8 cellular contexts compared by ENCODE assay signal in genomic region chr7:50632561-50633413, GRCh38.
DNase-seq lines count a peak whose midpoint lies in the region; ATAC-seq, FAIRE-seq and TF ChIP-seq lines count a peak whose summit lies in the region.

No MANE protein-coding gene starts in this region.

- no peaks in the 10 kb centered on the region for H3K36me3 ChIP-seq in A673 (ENCODE audit: insufficient read depth, low read length, poor library complexity, severe bottlenecking)
- H3K36me3 ChIP-seq in osteoblast (ENCODE audit: insufficient read depth, low read length) = no peaks in the 10 kb centered on the region

- no peak for TF ChIP-seq POLR2A in GM12891 (IDR thresholded peaks at IDR 0.05; ENCODE audit: low read depth, low read length)

- ATAC-seq in HG02852 (IDR thresholded peaks at IDR 0.05; ENCODE audit: unreplicated experiment) = peak; percentile 88
- peak; percentile 84 for ATAC-seq in activated CD8-positive, alpha-beta T cell treated with anti-CD3 and anti-CD28 coated beads, Interleukin-2, amount 10 ng/mL, durations not matched to agents 7 days and 5 days

- H3K36me3 Mint-ChIP-seq in activated CD8-positive, alpha-beta T cell treated with anti-CD3 and anti-CD28 coated beads, Interleukin-2, amount 10 ng/mL, durations not matched to agents 7 days and 5 days (ENCODE audit: low read depth) = peaks cover 9% of the 10 kb centered on the region

- H3K9me3 ChIP-seq in A673 (ENCODE audit: low read depth, low read length, poor library complexity, severe bottlenecking) = no peaks in the 10 kb centered on the region
- H3K9me3 ChIP-seq in osteoblast (ENCODE audit: low read depth, low read length) = no peaks in the 10 kb centered on the region

- peaks cover 35% of the 10 kb centered on the region for H4K20me1 ChIP-seq in osteoblast (ENCODE audit: insufficient read depth, low read length)

- H3K4me1 Mint-ChIP-seq in activated CD8-positive, alpha-beta T cell treated with anti-CD3 and anti-CD28 coated beads, Interleukin-2, amount 10 ng/mL, durations not matched to agents 7 days and 5 days (ENCODE audit: low read depth) = peaks cover 6% of the 10 kb centered on the region

- CTCF ChIA-PET in A673 (lab: Charles Lee) = no interaction called here
- CTCF ChIA-PET in activated CD8-positive, alpha-beta T cell treated with anti-CD3 and anti-CD28 coated beads, Interleukin-2, amount 10 ng/mL, durations not matched to agents 7 days and 5 days (lab: Charles Lee) = interaction anchor here (0.6 to 10.6 kb wide), 37 partner anchors 9 to 540 kb away, joined by 3 to 84 read pairs (median 4); no protein-coding TSS in a partner anchor

- no peaks in the 10 kb centered on the region for H3K27me3 ChIP-seq in A673 (replicated peaks; ENCODE audit: insufficient read depth, low read depth, low read length, poor library complexity)
- no peaks in the 10 kb centered on the region for H3K27me3 ChIP-seq in osteoblast (ENCODE audit: insufficient read depth, low read length)

- intact Hi-C loops in A673 (cut with micrococcal nuclease; ENCODE audit: unreplicated experiment) = loop anchor here (1.0 to 2.0 kb wide), 2 partner anchors 164 to 540 kb away; partner anchors contain the start of gene ZPBP

- POLR2A ChIA-PET in A673 (lab: Charles Lee; ENCODE audit: low non-redundant PET) = no interaction called here
- POLR2A ChIA-PET in activated CD8-positive, alpha-beta T cell treated with anti-CD3 and anti-CD28 coated beads, Interleukin-2, amount 10 ng/mL, durations not matched to agents 7 days and 5 days (lab: Charles Lee) = no interaction called here

- H3K27ac Mint-ChIP-seq in activated CD8-positive, alpha-beta T cell treated with anti-CD3 and anti-CD28 coated beads, Interleukin-2, amount 10 ng/mL, durations not matched to agents 7 days and 5 days = no peak overlapping the region

- peaks cover 5% of the 10 kb centered on the region for H3K9me3 Mint-ChIP-seq in activated CD8-positive, alpha-beta T cell treated with anti-CD3 and anti-CD28 coated beads, Interleukin-2, amount 10 ng/mL, durations not matched to agents 7 days and 5 days (ENCODE audit: insufficient read depth)

- peak; percentile 84 for FAIRE-seq in GM12891 (lab: Jason Lieb, UNC)

- H3K4me2 ChIP-seq in osteoblast (ENCODE audit: insufficient read depth, low read length) = no peak overlapping the region

- peak; percentile 89 for TF ChIP-seq CTCF in A673 (conservative IDR thresholded peaks at IDR 0.05; ENCODE audit: low read depth, low read length)
- TF ChIP-seq CTCF in epithelial cell of proximal tubule (conservative IDR thresholded peaks at IDR 0.05; ENCODE audit: low read depth, low read length) = peak; percentile 94
- TF ChIP-seq CTCF in osteoblast (IDR thresholded peaks at IDR 0.05; ENCODE audit: extremely low read depth, low read depth, low read length) = peak; percentile 90

- H2AFZ ChIP-seq in osteoblast (ENCODE audit: low read length) = no peak overlapping the region

- H3K4me3 ChIP-seq in A673 (ENCODE audit: low read depth, low read length, poor library complexity, severe bottlenecking) (no peak overlapping the region), epithelial cell of proximal tubule (ENCODE audit: low read depth, low read length) (no peak overlapping the region), osteoblast (ENCODE audit: insufficient read depth, low read length) (no peak overlapping the region)

- H3K27ac ChIP-seq in A673 (ENCODE audit: low read depth, low read length, poor library complexity, severe bottlenecking) (no peak overlapping the region), osteoblast (ENCODE audit: low read depth, low read length) (no peak overlapping the region)

- peaks cover 65% of the 10 kb centered on the region for H3K79me2 ChIP-seq in osteoblast (ENCODE audit: insufficient read depth, low read length)

- H3K4me1 ChIP-seq in A673 (ENCODE audit: insufficient read depth, low read length, poor library complexity, severe bottlenecking) (no peaks in the 10 kb centered on the region), osteoblast (ENCODE audit: insufficient read depth, low read length) (no peaks in the 10 kb centered on the region)

- peak; percentile 62 for DNase-seq in A673 (ENCODE audit: low spot score)
- peak; percentile 28 for DNase-seq in GM12891 (ENCODE audit: insufficient read length, low spot score)
- DNase-seq in NCI-H226 = peak; percentile 57
- peak; percentile 71 for DNase-seq in activated CD8-positive, alpha-beta T cell treated with anti-CD3 and anti-CD28 coated beads, Interleukin-2, amount 10 ng/mL, durations not matched to agents 7 days and 5 days
- peak; percentile 40 for DNase-seq in epithelial cell of proximal tubule (ENCODE audit: low read depth)
- peak; percentile 87 for DNase-seq in osteoblast (ENCODE audit: insufficient read length, low spot score, missing footprints)
- DNase-seq in NCI-H524 treated with DMSO at 0.1 percent for 48 hours (lab: John Stamatoyannopoulos, UW) = no peak

- no TSS peak for BruUV-seq in A673 (replicated peaks; lab: Mats Ljungman, UMichigan)

- H3K4me3 Mint-ChIP-seq in activated CD8-positive, alpha-beta T cell treated with anti-CD3 and anti-CD28 coated beads, Interleukin-2, amount 10 ng/mL, durations not matched to agents 7 days and 5 days = no peak overlapping the region

- H3K27me3 Mint-ChIP-seq in activated CD8-positive, alpha-beta T cell treated with anti-CD3 and anti-CD28 coated beads, Interleukin-2, amount 10 ng/mL, durations not matched to agents 7 days and 5 days (ENCODE audit: low read depth) = peaks cover 33% of the 10 kb centered on the region

TF ChIP-seq in GM12891, 5 proteins besides CTCF, POLR2A, EP300 and RAD21:
- TF ChIP-seq TAF1 (IDR thresholded peaks at IDR 0.05; ENCODE audit: low read depth, low read length) (no peak), SPI1 (IDR thresholded peaks at IDR 0.05; ENCODE audit: low read depth, low read length) (no peak), PAX5 (IDR thresholded peaks at IDR 0.05; ENCODE audit: insufficient read depth, low read length, severe bottlenecking) (no peak), POU2F2 (IDR thresholded peaks at IDR 0.05; ENCODE audit: low read depth, low read length) (0 out of 2 replicates have a peak, but pooled peaks have one; percentile 23)
TF ChIP-seq in GM12891: peak in this region for 1.
